In the genomic region with DNA sequence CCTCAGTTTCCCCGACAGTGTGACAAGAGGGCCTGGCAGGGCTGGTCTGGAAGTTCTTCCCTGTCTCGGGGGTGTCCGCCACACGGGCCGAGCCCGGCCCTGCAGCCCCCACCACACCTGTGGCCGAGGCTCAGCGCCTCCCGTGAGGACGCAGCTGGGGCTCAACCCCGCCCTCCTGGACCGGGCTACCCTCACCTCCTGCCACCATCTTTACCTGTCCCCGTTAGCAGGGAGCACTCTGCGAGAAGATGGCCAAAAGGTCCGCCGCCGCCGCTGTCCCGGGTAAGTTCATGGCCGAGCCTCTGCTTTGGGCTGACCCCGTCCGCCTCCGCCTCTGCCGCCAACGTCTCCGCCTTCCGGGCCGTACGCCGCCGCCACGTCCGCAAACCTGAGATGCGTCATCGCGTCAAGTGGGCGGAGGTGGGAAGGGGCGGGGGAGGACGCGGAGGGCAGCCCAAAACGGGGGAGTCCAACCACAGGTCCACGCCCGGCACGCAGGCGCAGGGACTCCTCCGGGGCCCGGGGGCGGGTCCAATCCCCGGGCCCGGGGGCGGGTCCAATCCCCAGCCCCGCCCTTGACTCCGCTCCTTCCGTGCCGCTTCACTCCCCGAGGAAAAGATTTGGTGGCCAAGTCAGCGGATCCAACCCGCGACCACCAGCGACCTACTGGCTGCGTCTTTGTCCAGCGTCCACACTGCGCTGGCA, we compare ENCODE assay signal across 8 cellular contexts. TPM values are rescaled to one million over a fixed set of nuclear protein-coding genes. Genes with fewer than 3 reads are reported as not detected.
DNase-seq lines count a peak whose midpoint lies in the region; ATAC-seq and TF ChIP-seq lines count a peak whose summit lies in the region.

A gene (minus strand): TSS at position 351 of the 705 bp plus-strand sequence. CDS start 4,295 bp downstream, outside the sequence.

- DNase-seq in NCI-H1092 (lab: John Stamatoyannopoulos, UW): peak; percentile 88
- peak; percentile 87 for DNase-seq in SKM-1 treated with dmso at 0.1 percent for 144 hours (lab: John Stamatoyannopoulos, UW; ENCODE audit: unreplicated experiment)
- DNase-seq in activated naive CD8-positive, alpha-beta T cell treated with anti-CD3 and anti-CD28 coated beads for 36 hours: peak; percentile 94
- DNase-seq in head of caudate nucleus: peak; percentile 85 to 98 (median 95)
- peak; percentile 98 to 99 (median 99) for DNase-seq in ovary
- peak; percentile 97 to 98 for DNase-seq in thyroid gland

- H3K4me3 Mint-ChIP-seq in activated naive CD8-positive, alpha-beta T cell treated with anti-CD3 and anti-CD28 coated beads for 36 hours: peak within 1 kb of the TSS; percentile 99

- intact Hi-C loops in head of caudate nucleus (cut with DNase I): loop anchor here (2.0 to 10.0 kb wide), 2 partner anchors 55 to 95 kb away; a partner anchor contains a TSS
- intact Hi-C loops in ovary (cut with DNase I): loop anchor here in 1 of 4 donors (10.0 kb wide), 1 partner anchor 55 kb away; a partner anchor contains a TSS
- intact Hi-C loops in thyroid gland (cut with DNase I): loop anchor here (10.0 kb wide), 1 partner anchor 55 kb away; a partner anchor contains a TSS

- peak within 1 kb of the TSS; percentile 93 to 96 for H3K27ac ChIP-seq in ovary
- H3K27ac ChIP-seq in thyroid gland: peak within 1 kb of the TSS; percentile 67 to 93 (median 91)

- TF ChIP-seq CTCF in ovary (IDR thresholded peaks at IDR 0.05) (no peak), thyroid gland (IDR thresholded peaks at IDR 0.05) (no peak)

- H3K4me1 Mint-ChIP-seq in activated naive CD8-positive, alpha-beta T cell treated with anti-CD3 and anti-CD28 coated beads for 36 hours: peaks cover 21% of the 10 kb centered on the region

- peak within 1 kb of the TSS; percentile 99 for H3K4me3 ChIP-seq in GM08714 (ENCODE audit: low read length)
- H3K4me3 ChIP-seq in ovary: peak within 1 kb of the TSS; percentile 90
- H3K4me3 ChIP-seq in thyroid gland (replicated peaks in 1 of 3): peak within 1 kb of the TSS; percentile 72 to 94 (median 79)

- H3K36me3 ChIP-seq in ovary (no peaks in the 10 kb centered on the region), thyroid gland (peaks cover 0 to 4% of the 10 kb centered on the region in 2 donors)

- H3K9me3 ChIP-seq in ovary: no peaks in the 10 kb centered on the region
- no peaks in the 10 kb centered on the region for H3K9me3 ChIP-seq in thyroid gland

- H3K27me3 ChIP-seq in ovary: no peaks in the 10 kb centered on the region
- H3K27me3 ChIP-seq in thyroid gland: no peaks in the 10 kb centered on the region

- H3K36me3 Mint-ChIP-seq in activated naive CD8-positive, alpha-beta T cell treated with anti-CD3 and anti-CD28 coated beads for 36 hours: peaks cover 4% of the 10 kb centered on the region

- TF ChIP-seq EP300 in ovary (IDR thresholded peaks at IDR 0.05): no peak

- H3K27ac Mint-ChIP-seq in activated naive CD8-positive, alpha-beta T cell treated with anti-CD3 and anti-CD28 coated beads for 36 hours: peak within 1 kb of the TSS; percentile 95

- peak; percentile 92 for ATAC-seq in HG02588 (IDR thresholded peaks at IDR 0.05; ENCODE audit: unreplicated experiment)

- TF ChIP-seq POLR2A in ovary (IDR thresholded peaks at IDR 0.05) (peak; percentile 94), thyroid gland (IDR thresholded peaks at IDR 0.05) (peak; percentile 75 to 98)

- 0 to 1% (median 1%) methylated on average over 44 to 63 of the region's 63 CpGs for WGBS in ovary, 3 donors
- WGBS in thyroid gland, 2 donors: 0 to 2% methylated on average over 28 to 29 of the region's 63 CpGs

- H3K4me1 ChIP-seq in ovary (ENCODE audit: insufficient read depth) (peaks cover 2% of the 10 kb centered on the region), thyroid gland (peaks cover 14 to 23% of the 10 kb centered on the region in 2 donors)

- H3K9me3 Mint-ChIP-seq in activated naive CD8-positive, alpha-beta T cell treated with anti-CD3 and anti-CD28 coated beads for 36 hours: no peaks in the 10 kb centered on the region

- H3K27me3 Mint-ChIP-seq in activated naive CD8-positive, alpha-beta T cell treated with anti-CD3 and anti-CD28 coated beads for 36 hours: peaks cover 15% of the 10 kb centered on the region

RNA-seq across cellular contexts. Expression of the gene that starts here (rescaled TPM):
- 10 to 100 TPM; 14.2 to 14.8 TPM for total RNA-seq in activated naive CD8-positive, alpha-beta T cell treated with anti-CD3 and anti-CD28 coated beads for 36 hours
- total RNA-seq in ovary (10 to 100 TPM; 19.0 to 26.8 (median 23.8) TPM), thyroid gland (10 to 100 TPM; 20.9 to 32.7 (median 27.2) TPM)
- polyA plus RNA-seq in ovary: 10 to 100 TPM; 10.7 to 13.3 TPM

Comparison
In these comparisons a context has a peak if more than half of its experiments do, and no peak if none do; other contexts are left out.
1. Peak in every context shown above with its lines: DNase-seq, ATAC-seq, H3K4me3 ChIP-seq and H3K27ac ChIP-seq.